In genomic region chr2:7440985-7441384, GRCh38 we compare ENCODE assay signal across 2 cellular contexts.
TF ChIP-seq lines count a peak whose summit lies in the region.

No MANE protein-coding gene starts in this region.

TF ChIP-seq in GM23338, 12 proteins besides CTCF, POLR2A, EP300 and RAD21:
- no peak for TF ChIP-seq ZNF462 (CRISPR knock-in tag; IDR thresholded peaks at IDR 0.05)

TF ChIP-seq in neural cell, 6 proteins besides CTCF, POLR2A, EP300 and RAD21 (continued from another document):
- TF ChIP-seq, protein P1, sequence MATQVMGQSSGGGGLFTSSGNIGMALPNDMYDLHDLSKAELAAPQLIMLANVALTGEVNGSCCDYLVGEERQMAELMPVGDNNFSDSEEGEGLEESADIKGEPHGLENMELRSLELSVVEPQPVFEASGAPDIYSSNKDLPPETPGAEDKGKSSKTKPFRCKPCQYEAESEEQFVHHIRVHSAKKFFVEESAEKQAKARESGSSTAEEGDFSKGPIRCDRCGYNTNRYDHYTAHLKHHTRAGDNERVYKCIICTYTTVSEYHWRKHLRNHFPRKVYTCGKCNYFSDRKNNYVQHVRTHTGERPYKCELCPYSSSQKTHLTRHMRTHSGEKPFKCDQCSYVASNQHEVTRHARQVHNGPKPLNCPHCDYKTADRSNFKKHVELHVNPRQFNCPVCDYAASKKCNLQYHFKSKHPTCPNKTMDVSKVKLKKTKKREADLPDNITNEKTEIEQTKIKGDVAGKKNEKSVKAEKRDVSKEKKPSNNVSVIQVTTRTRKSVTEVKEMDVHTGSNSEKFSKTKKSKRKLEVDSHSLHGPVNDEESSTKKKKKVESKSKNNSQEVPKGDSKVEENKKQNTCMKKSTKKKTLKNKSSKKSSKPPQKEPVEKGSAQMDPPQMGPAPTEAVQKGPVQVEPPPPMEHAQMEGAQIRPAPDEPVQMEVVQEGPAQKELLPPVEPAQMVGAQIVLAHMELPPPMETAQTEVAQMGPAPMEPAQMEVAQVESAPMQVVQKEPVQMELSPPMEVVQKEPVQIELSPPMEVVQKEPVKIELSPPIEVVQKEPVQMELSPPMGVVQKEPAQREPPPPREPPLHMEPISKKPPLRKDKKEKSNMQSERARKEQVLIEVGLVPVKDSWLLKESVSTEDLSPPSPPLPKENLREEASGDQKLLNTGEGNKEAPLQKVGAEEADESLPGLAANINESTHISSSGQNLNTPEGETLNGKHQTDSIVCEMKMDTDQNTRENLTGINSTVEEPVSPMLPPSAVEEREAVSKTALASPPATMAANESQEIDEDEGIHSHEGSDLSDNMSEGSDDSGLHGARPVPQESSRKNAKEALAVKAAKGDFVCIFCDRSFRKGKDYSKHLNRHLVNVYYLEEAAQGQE (IDR thresholded peaks at IDR 0.05; ENCODE audit: borderline replicate concordance): no peak
- no peak for TF ChIP-seq POLR2AphosphoS5 (IDR thresholded peaks at IDR 0.05)
TF ChIP-seq in neural cell: peak in this region for 0.
